ENCODE assay signal across 1 cellular context in genomic region chr2:105381119-105381668, GRCh38.
TF ChIP-seq lines count a peak whose summit lies in the region.

No MANE protein-coding gene starts in this region.

TF ChIP-seq in K562, 482 proteins besides CTCF, POLR2A, EP300 and RAD21:
- TF ChIP-seq ZNF217 (CRISPR knock-in tag; IDR thresholded peaks at IDR 0.05) (no peak), CCNT2 (IDR thresholded peaks at IDR 0.05; ENCODE audit: borderline replicate concordance, extremely low read depth, insufficient read length, low read depth, low read length) (no peak), ZNF398 (CRISPR knock-in tag; IDR thresholded peaks at IDR 0.05) (no peak), CBFA2T3 (IDR thresholded peaks at IDR 0.05) (no peak), BRCA1 (IDR thresholded peaks at IDR 0.05) (no peak), BRCA1 (CRISPR knock-in tag; IDR thresholded peaks at IDR 0.05) (no peak)
TF ChIP-seq in K562: peak in this region for 0.
